Comparison of ENCODE assay signal across 12 cellular contexts in genomic region chr7:77944183-77945182, GRCh38.
"Had no signal": no experiment of that assay in that cellular context is flagged by ENCODE, and none has a peak within 500 bp of the region (broad histone marks: within the 10 kb centered on the region; RNA-seq: fewer than 3 reads in every experiment).

No MANE protein-coding gene starts in this region.

- H3K9me3 ChIP-seq: ovary, testis had no signal

- H3K27ac ChIP-seq: hepatocyte, ovary, testis had no signal

- DNase-seq: amygdala; effector memory CD4-positive, alpha-beta T cell; left ventricle myocardium superior; ovary; stimulated activated CD4-positive, alpha-beta T cell treated with anti-CD3 and anti-CD28 coated beads, Interleukin-12 subunit alpha, Interleukin-12 subunit beta, amount 100 ng/mL, for 4 hours; stimulated activated naive CD8-positive, alpha-beta T cell treated with anti-CD3 and anti-CD28 coated beads, Interleukin-15, amount 100 ng/mL, for 72 hours; T-helper 1 cell; testis had no signal

- H3K79me2 ChIP-seq: hepatocyte had no signal

- H3K27ac Mint-ChIP-seq: activated naive CD8-positive, alpha-beta T cell; brain had no signal

- H3K4me3 Mint-ChIP-seq: activated naive CD8-positive, alpha-beta T cell; brain; neural crest cell; stimulated activated naive CD8-positive, alpha-beta T cell treated with anti-CD3 and anti-CD28 coated beads, Interleukin-15, amount 100 ng/mL, for 72 hours had no signal

- H3K4me1 Mint-ChIP-seq: brain; neural crest cell; stimulated activated naive CD8-positive, alpha-beta T cell treated with anti-CD3 and anti-CD28 coated beads, Interleukin-15, amount 100 ng/mL, for 72 hours had no signal

- H3K36me3 ChIP-seq: ovary had no signal

- H3K4me2 ChIP-seq: hepatocyte had no signal

- H3K27me3 ChIP-seq: hepatocyte, ovary, testis had no signal

- H2AFZ ChIP-seq: hepatocyte had no signal

- H3K4me1 ChIP-seq: testis had no signal

- H3K4me3 ChIP-seq: hepatocyte, ovary, testis had no signal

- H3K9me3 Mint-ChIP-seq: brain; neural crest cell; stimulated activated naive CD8-positive, alpha-beta T cell treated with anti-CD3 and anti-CD28 coated beads, Interleukin-15, amount 100 ng/mL, for 72 hours had no signal

- H3K27me3 Mint-ChIP-seq: activated naive CD8-positive, alpha-beta T cell; brain; stimulated activated naive CD8-positive, alpha-beta T cell treated with anti-CD3 and anti-CD28 coated beads, Interleukin-15, amount 100 ng/mL, for 72 hours had no signal
